ENCODE assay signal across 9 cellular contexts in the genomic region with DNA sequence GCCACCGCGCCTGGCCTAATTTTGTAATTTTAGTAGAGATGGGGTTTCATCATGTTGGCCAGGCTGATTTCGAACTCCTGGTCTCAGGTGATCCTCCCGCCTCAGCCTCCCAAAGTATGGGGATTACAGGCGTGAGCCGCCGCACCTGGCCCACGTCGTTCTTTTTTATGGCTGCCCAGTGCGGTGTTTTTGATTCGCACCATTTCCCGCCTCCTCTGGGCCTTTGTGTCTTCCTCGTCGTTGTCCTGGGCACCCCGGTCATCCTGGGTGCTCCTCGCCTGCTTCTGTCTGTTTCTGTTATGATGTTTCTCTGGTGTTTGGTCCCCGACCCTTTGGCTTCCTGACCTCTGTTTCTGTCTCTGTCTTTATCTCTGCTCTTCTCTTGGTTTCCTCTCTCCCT.
"Had no signal": no experiment of that assay in that cellular context is flagged by ENCODE, and none has a peak within 500 bp of the region (broad histone marks: within the 10 kb centered on the region; RNA-seq: fewer than 3 reads in every experiment).

No MANE protein-coding gene starts in this region.

- H3K27ac Mint-ChIP-seq: HFFc6 had no signal

- H3K36me3 ChIP-seq: HAP-1 had no signal

- H3K4me1 ChIP-seq: HAP-1 had no signal

- H3K4me3 ChIP-seq: GM23248, HAP-1 had no signal

- H3K9me3 Mint-ChIP-seq: HFFc6 had no signal

- H3K27ac ChIP-seq: GM23248, HL-60 had no signal

- DNase-seq: GM23248, GOT3, H7, HFFc6, IMR-90, KBM-7 had no signal

- H3K9me3 ChIP-seq: HAP-1 had no signal

- H2AFZ ChIP-seq: GM23248 had no signal

- H3K4me3 Mint-ChIP-seq: HFFc6 had no signal

- H3K9ac ChIP-seq: GM23248 had no signal

- ATAC-seq: HCT116 had no signal
